Comparison of ENCODE assay signal across 22 cellular contexts in genomic region chr5:113000466-113000865, GRCh38.
"Had no signal": no experiment of that assay in that cellular context is flagged by ENCODE, and none has a peak within 500 bp of the region (broad histone marks: within the 10 kb centered on the region; RNA-seq: fewer than 3 reads in every experiment).

No MANE protein-coding gene starts in this region.

- H3K9ac ChIP-seq: parathyroid adenoma had no signal

- H3K4me1 ChIP-seq: body of pancreas, colonic mucosa had no signal

- H3K4me3 Mint-ChIP-seq: activated CD4-positive, alpha-beta T cell treated with anti-CD3 and anti-CD28 coated beads for 36 hours; activated CD8-positive, alpha-beta T cell treated with anti-CD3 and anti-CD28 coated beads, Interleukin-2, amount 10 ng/mL, durations not matched to agents 7 days and 5 days; activated naive CD4-positive, alpha-beta T cell treated with anti-CD3 and anti-CD28 coated beads, Interleukin-2, amount 50 U/mL, for 24 hours; naive thymus-derived CD4-positive, alpha-beta T cell; stimulated activated effector memory CD8-positive, alpha-beta T cell treated with anti-CD3 and anti-CD28 coated beads, Interleukin-12 subunit alpha, Interleukin-12 subunit beta, amount 100 ng/mL, for 72 hours had no signal

- H3K27ac ChIP-seq: body of pancreas, colonic mucosa, gastrocnemius medialis, heart left ventricle, neutrophil, parathyroid adenoma, thoracic aorta, VCaP had no signal

- H3K9me3 Mint-ChIP-seq: activated naive CD4-positive, alpha-beta T cell treated with anti-CD3 and anti-CD28 coated beads, Interleukin-2, amount 50 U/mL, for 24 hours; naive thymus-derived CD4-positive, alpha-beta T cell; stimulated activated effector memory CD8-positive, alpha-beta T cell treated with anti-CD3 and anti-CD28 coated beads, Interleukin-12 subunit alpha, Interleukin-12 subunit beta, amount 100 ng/mL, for 72 hours had no signal

- H2AFZ ChIP-seq: parathyroid adenoma had no signal

- H3K9me3 ChIP-seq: body of pancreas, colonic mucosa, gastrocnemius medialis, heart left ventricle, mucosa of descending colon, neutrophil, thoracic aorta had no signal

- H3K27me3 Mint-ChIP-seq: activated CD4-positive, alpha-beta T cell treated with anti-CD3 and anti-CD28 coated beads for 36 hours; activated naive CD4-positive, alpha-beta T cell treated with anti-CD3 and anti-CD28 coated beads, Interleukin-2, amount 50 U/mL, for 24 hours; naive thymus-derived CD4-positive, alpha-beta T cell had no signal

- H3K27ac Mint-ChIP-seq: activated CD4-positive, alpha-beta T cell treated with anti-CD3 and anti-CD28 coated beads for 36 hours; activated CD8-positive, alpha-beta T cell treated with anti-CD3 and anti-CD28 coated beads, Interleukin-2, amount 10 ng/mL, durations not matched to agents 7 days and 5 days; activated naive CD4-positive, alpha-beta T cell treated with anti-CD3 and anti-CD28 coated beads, Interleukin-2, amount 50 U/mL, for 24 hours; stimulated activated effector memory CD8-positive, alpha-beta T cell treated with anti-CD3 and anti-CD28 coated beads, Interleukin-12 subunit alpha, Interleukin-12 subunit beta, amount 100 ng/mL, for 72 hours had no signal

- DNase-seq: activated CD4-positive, alpha-beta T cell treated with anti-CD3 and anti-CD28 coated beads for 36 hours; activated CD8-positive, alpha-beta memory T cell treated with anti-CD3 and anti-CD28 coated beads, Interleukin-2, amount 50 U/mL, for 4 hours; activated CD8-positive, alpha-beta T cell treated with anti-CD3 and anti-CD28 coated beads, Interleukin-2, amount 10 ng/mL, durations not matched to agents 7 days and 5 days; activated effector memory CD4-positive, alpha-beta T cell treated with anti-CD3 and anti-CD28 coated beads, Interleukin-2, amount 50 U/mL, for 16 hours; activated T-cell treated with anti-CD3 and anti-CD28 coated beads, Interleukin-2, amount 50 U/mL, for 48 hours; body of pancreas; central memory CD4-positive, alpha-beta T cell; colonic mucosa; gastrocnemius medialis; heart left ventricle; mucosa of descending colon; naive thymus-derived CD4-positive, alpha-beta T cell; stimulated activated CD4-positive, alpha-beta T cell treated with anti-CD3 and anti-CD28 coated beads, Interleukin-12 subunit alpha, Interleukin-12 subunit beta, amount 100 ng/mL, for 4 hours; stimulated activated CD4-positive, alpha-beta T cell treated with anti-CD3 and anti-CD28 coated beads, Interleukin-2, amount 100 ng/mL, for 24 hours; T-helper 9 cell had no signal

- H3K4me3 ChIP-seq: body of pancreas, colonic mucosa, gastrocnemius medialis, heart left ventricle, mucosa of descending colon, thoracic aorta had no signal

- ATAC-seq: activated CD4-positive, alpha-beta T cell treated with anti-CD3 and anti-CD28 coated beads for 36 hours; activated CD8-positive, alpha-beta T cell treated with anti-CD3 and anti-CD28 coated beads, Interleukin-2, amount 10 ng/mL, durations not matched to agents 7 days and 5 days; body of pancreas; gastrocnemius medialis; heart left ventricle; left lobe of liver; mucosa of descending colon; naive thymus-derived CD4-positive, alpha-beta T cell; stimulated activated effector memory CD8-positive, alpha-beta T cell treated with anti-CD3 and anti-CD28 coated beads, Interleukin-12 subunit alpha, Interleukin-12 subunit beta, amount 100 ng/mL, for 72 hours had no signal

- H3K27me3 ChIP-seq: body of pancreas, colonic mucosa, gastrocnemius medialis, heart left ventricle, neutrophil had no signal
